ENCODE assay signal across 18 cellular contexts in the genomic region with DNA sequence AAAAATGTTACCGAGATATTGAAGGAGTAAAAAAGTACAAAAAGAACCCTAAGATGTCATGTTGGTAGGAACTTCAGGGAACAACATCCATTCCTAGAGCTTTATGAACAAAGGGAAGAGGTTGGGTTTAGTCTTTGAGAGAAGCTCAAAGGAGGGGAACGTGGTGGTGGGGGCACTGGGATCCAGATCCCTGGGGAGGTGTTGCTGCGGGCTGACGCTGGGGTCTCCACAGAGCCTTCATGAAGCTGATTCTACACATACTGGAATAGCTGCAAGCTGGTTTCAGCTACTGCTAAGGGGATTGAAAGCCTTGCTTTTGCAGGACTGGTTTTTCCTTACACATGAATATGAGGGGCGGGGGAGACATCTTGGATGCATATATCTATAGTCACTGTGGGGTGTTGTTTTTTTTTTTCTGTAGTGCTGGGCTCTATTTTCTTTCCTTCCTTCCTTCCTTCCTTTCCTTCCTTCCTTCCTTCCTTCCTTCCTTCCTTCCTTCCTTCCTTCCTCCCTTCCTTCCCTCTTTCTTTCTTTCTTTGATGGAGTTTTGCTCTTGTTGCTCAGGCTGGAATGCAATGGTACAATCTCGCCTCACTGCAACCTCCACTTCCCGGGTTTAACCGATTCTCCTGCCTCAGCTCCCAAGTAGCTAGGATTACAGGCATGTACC. TPM values are rescaled to one million over a fixed set of nuclear protein-coding genes. Genes with fewer than 3 reads are reported as not detected.
DNase-seq lines count a peak whose midpoint lies in the region; ATAC-seq and TF ChIP-seq lines count a peak whose summit lies in the region.
"Had no signal": no experiment of that assay in that cellular context is flagged by ENCODE, and none has a peak within 500 bp of the region (broad histone marks: within the 10 kb centered on the region; RNA-seq: fewer than 3 reads in every experiment).

No MANE protein-coding gene starts in this region.

- H3K9me3 ChIP-seq in ovary: no peaks in the 10 kb centered on the region
- no peaks in the 10 kb centered on the region for H3K9me3 ChIP-seq in lower lobe of right lung
- H3K9me3 ChIP-seq: Peyer's patch had no signal

- no peak overlapping the region for H3K4me3 Mint-ChIP-seq in activated CD8-positive, alpha-beta memory T cell treated with anti-CD3 and anti-CD28 coated beads, Interleukin-2, amount 10 ng/mL, durations not matched to agents 7 days and 5 days
- H3K4me3 Mint-ChIP-seq in activated naive CD8-positive, alpha-beta T cell treated with anti-CD3 and anti-CD28 coated beads, Interleukin-2, amount 10 ng/mL, durations not matched to agents 7 days and 5 days: no peak overlapping the region
- H3K4me3 Mint-ChIP-seq: stimulated activated naive B cell treated with anti-CD40 and anti-IgM and Interleukin-4, amounts not matched to agents 10 μg/mL and 1 μg/mL and 100 μg/mL, for 72 hours had no signal

- H3K9me3 Mint-ChIP-seq in activated CD8-positive, alpha-beta memory T cell treated with anti-CD3 and anti-CD28 coated beads, Interleukin-2, amount 10 ng/mL, durations not matched to agents 7 days and 5 days (ENCODE audit: low read depth): no peaks in the 10 kb centered on the region
- H3K9me3 Mint-ChIP-seq in activated naive CD8-positive, alpha-beta T cell treated with anti-CD3 and anti-CD28 coated beads, Interleukin-2, amount 10 ng/mL, durations not matched to agents 7 days and 5 days: no peaks in the 10 kb centered on the region

- no peak for TF ChIP-seq EP300 in ovary (IDR thresholded peaks at IDR 0.05)

- H3K27me3 ChIP-seq in ovary (no peaks in the 10 kb centered on the region), lower lobe of right lung (ENCODE audit: low read depth) (no peaks in the 10 kb centered on the region)
- H3K27me3 ChIP-seq: dorsolateral prefrontal cortex, Peyer's patch had no signal

- peaks cover 22% of the 10 kb centered on the region for H3K4me1 Mint-ChIP-seq in activated CD8-positive, alpha-beta memory T cell treated with anti-CD3 and anti-CD28 coated beads, Interleukin-2, amount 10 ng/mL, durations not matched to agents 7 days and 5 days
- H3K4me1 Mint-ChIP-seq in activated naive CD8-positive, alpha-beta T cell treated with anti-CD3 and anti-CD28 coated beads, Interleukin-2, amount 10 ng/mL, durations not matched to agents 7 days and 5 days: peaks cover 24% of the 10 kb centered on the region

- POLR2A ChIA-PET in activated naive CD8-positive, alpha-beta T cell treated with anti-CD3 and anti-CD28 coated beads, Interleukin-2, amount 10 ng/mL, durations not matched to agents 7 days and 5 days (lab: Charles Lee): interaction anchor here (0.7 to 4.1 kb wide), 2 partner anchors 60 to 80 kb away, joined by 3 to 37 read pairs; partner anchors contain the start of gene ZBTB45

- DNase-seq in activated CD8-positive, alpha-beta memory T cell treated with anti-CD3 and anti-CD28 coated beads, Interleukin-2, amount 50 U/mL, for 48 hours: peak; percentile 32
- no peak for DNase-seq in activated CD8-positive, alpha-beta memory T cell treated with anti-CD3 and anti-CD28 coated beads, Interleukin-2, amount 10 ng/mL, durations not matched to agents 7 days and 5 days
- no peak for DNase-seq in activated naive CD8-positive, alpha-beta T cell treated with anti-CD3 and anti-CD28 coated beads, Interleukin-2, amount 10 ng/mL, durations not matched to agents 7 days and 5 days
- DNase-seq in ovary (peak in 3 of 5 donors; percentile 5 to 28 (median 7)), lower lobe of right lung (no peak)
- DNase-seq: activated naive CD4-positive, alpha-beta T cell; KG1; kidney glomerular epithelial cell; NCI-H1105; NCI-H2171; NCI-H82; Peyer's patch; stimulated activated naive B cell treated with anti-CD40 and anti-IgM and Interleukin-4, amounts not matched to agents 10 μg/mL and 1 μg/mL and 100 μg/mL, for 72 hours had no signal

- CTCF ChIA-PET in activated CD8-positive, alpha-beta memory T cell treated with anti-CD3 and anti-CD28 coated beads, Interleukin-2, amount 10 ng/mL, durations not matched to agents 7 days and 5 days (lab: Charles Lee): interaction anchor here (0.7 to 8.3 kb wide), 6 partner anchors 24 to 328 kb away, joined by 3 to 153 read pairs (median 4); partner anchors contain the start of genes CHMP2A, SLC27A5, TRIM28 and ZBTB45

- H3K36me3 ChIP-seq in ovary: no peaks in the 10 kb centered on the region
- H3K36me3 ChIP-seq in lower lobe of right lung: peaks cover 33% of the 10 kb centered on the region

- H3K4me1 ChIP-seq in ovary (ENCODE audit: insufficient read depth): peaks cover 4% of the 10 kb centered on the region
- peaks cover 15% of the 10 kb centered on the region for H3K4me1 ChIP-seq in lower lobe of right lung

- intact Hi-C loops in ovary (cut with DNase I): no loop called here
- intact Hi-C loops in lower lobe of right lung (cut with DNase I): no loop called here

- no peaks in the 10 kb centered on the region for H3K27me3 Mint-ChIP-seq in activated CD8-positive, alpha-beta memory T cell treated with anti-CD3 and anti-CD28 coated beads, Interleukin-2, amount 10 ng/mL, durations not matched to agents 7 days and 5 days
- no peaks in the 10 kb centered on the region for H3K27me3 Mint-ChIP-seq in activated naive CD8-positive, alpha-beta T cell treated with anti-CD3 and anti-CD28 coated beads, Interleukin-2, amount 10 ng/mL, durations not matched to agents 7 days and 5 days
- H3K27me3 Mint-ChIP-seq: stimulated activated naive B cell treated with anti-CD40 and anti-IgM and Interleukin-4, amounts not matched to agents 10 μg/mL and 1 μg/mL and 100 μg/mL, for 72 hours had no signal

- H3K4me3 ChIP-seq in ovary: no peak overlapping the region
- H3K4me3 ChIP-seq in lower lobe of right lung: no peak overlapping the region
- H3K4me3 ChIP-seq: dorsolateral prefrontal cortex, Peyer's patch, smooth muscle cell had no signal

- peaks cover 11% of the 10 kb centered on the region for H3K36me3 Mint-ChIP-seq in activated CD8-positive, alpha-beta memory T cell treated with anti-CD3 and anti-CD28 coated beads, Interleukin-2, amount 10 ng/mL, durations not matched to agents 7 days and 5 days
- peaks cover 10% of the 10 kb centered on the region for H3K36me3 Mint-ChIP-seq in activated naive CD8-positive, alpha-beta T cell treated with anti-CD3 and anti-CD28 coated beads, Interleukin-2, amount 10 ng/mL, durations not matched to agents 7 days and 5 days

- no peak for TF ChIP-seq POLR2A in ovary (IDR thresholded peaks at IDR 0.05)

- no peak overlapping the region for H3K27ac Mint-ChIP-seq in activated CD8-positive, alpha-beta memory T cell treated with anti-CD3 and anti-CD28 coated beads, Interleukin-2, amount 10 ng/mL, durations not matched to agents 7 days and 5 days
- H3K27ac Mint-ChIP-seq in activated naive CD8-positive, alpha-beta T cell treated with anti-CD3 and anti-CD28 coated beads, Interleukin-2, amount 10 ng/mL, durations not matched to agents 7 days and 5 days: peak overlapping the region; percentile 44
- H3K27ac Mint-ChIP-seq: stimulated activated naive B cell treated with anti-CD40 and anti-IgM and Interleukin-4, amounts not matched to agents 10 μg/mL and 1 μg/mL and 100 μg/mL, for 72 hours had no signal

- 82 to 88% (median 86%) methylated on average over 8 of the region's 8 CpGs for WGBS in ovary, 3 donors

- no peak for ATAC-seq in activated CD8-positive, alpha-beta memory T cell treated with anti-CD3 and anti-CD28 coated beads, Interleukin-2, amount 10 ng/mL, durations not matched to agents 7 days and 5 days
- ATAC-seq in activated naive CD8-positive, alpha-beta T cell treated with anti-CD3 and anti-CD28 coated beads, Interleukin-2, amount 10 ng/mL, durations not matched to agents 7 days and 5 days (ENCODE audit: low read depth): no peak
- ATAC-seq in HG03196 (IDR thresholded peaks at IDR 0.05; ENCODE audit: unreplicated experiment): no peak
- no peak for ATAC-seq in lower lobe of right lung
- ATAC-seq: stimulated activated naive B cell treated with anti-CD40 and anti-IgM and Interleukin-4, amounts not matched to agents 10 μg/mL and 1 μg/mL and 100 μg/mL, for 72 hours had no signal

- TF ChIP-seq CTCF in ovary (IDR thresholded peaks at IDR 0.05): no peak
- TF ChIP-seq CTCF in lower lobe of right lung (IDR thresholded peaks at IDR 0.05): no peak

- no peak overlapping the region for H3K27ac ChIP-seq in ovary
- H3K27ac ChIP-seq in lower lobe of right lung: no peak overlapping the region
- H3K27ac ChIP-seq: dorsolateral prefrontal cortex, HL-60, parathyroid adenoma, Peyer's patch had no signal

RNA-seq across cellular contexts. Expression of gene MZF1, which starts 6.5 kb away (rescaled TPM):
- total RNA-seq in activated CD8-positive, alpha-beta memory T cell treated with anti-CD3 and anti-CD28 coated beads, Interleukin-2, amount 10 ng/mL, durations not matched to agents 7 days and 5 days: 10 to 100 TPM; 18.1 to 19.5 TPM
- 10 to 100 TPM; 31.3 to 31.7 TPM for total RNA-seq in activated naive CD8-positive, alpha-beta T cell treated with anti-CD3 and anti-CD28 coated beads, Interleukin-2, amount 10 ng/mL, durations not matched to agents 7 days and 5 days
- total RNA-seq in ovary: 10 to 100 TPM; 26.2 to 48.0 (median 30.6) TPM
- 10 to 100 TPM; 10.8 to 32.5 TPM for polyA plus RNA-seq in ovary
- total RNA-seq in lower lobe of right lung: 50.7 TPM

RNA-seq across cellular contexts. Expression of gene UBE2M, which starts 21.2 kb away (rescaled TPM):
- 100 to 1,000 TPM in 1 of 2 experiments, 10 to 100 TPM in 1; 87.6 to 109 TPM for total RNA-seq in activated CD8-positive, alpha-beta memory T cell treated with anti-CD3 and anti-CD28 coated beads, Interleukin-2, amount 10 ng/mL, durations not matched to agents 7 days and 5 days
- total RNA-seq in activated naive CD8-positive, alpha-beta T cell treated with anti-CD3 and anti-CD28 coated beads, Interleukin-2, amount 10 ng/mL, durations not matched to agents 7 days and 5 days: 10 to 100 TPM; 79.5 to 81.2 TPM
- total RNA-seq in ovary (10 to 100 TPM; 13.8 to 75.0 (median 62.6) TPM), lower lobe of right lung (50.4 TPM)
- polyA plus RNA-seq in ovary: 100 to 1,000 TPM in 1 of 2 donors, 10 to 100 TPM in 1; 43.8 to 110 TPM

RNA-seq across cellular contexts. Expression of gene CHMP2A, which starts 24.7 kb away (rescaled TPM):
- total RNA-seq in activated CD8-positive, alpha-beta memory T cell treated with anti-CD3 and anti-CD28 coated beads, Interleukin-2, amount 10 ng/mL, durations not matched to agents 7 days and 5 days: 100 to 1,000 TPM in 1 of 2 experiments, 10 to 100 TPM in 1; 96.4 to 108 TPM
- total RNA-seq in activated naive CD8-positive, alpha-beta T cell treated with anti-CD3 and anti-CD28 coated beads, Interleukin-2, amount 10 ng/mL, durations not matched to agents 7 days and 5 days: 100 to 1,000 TPM in 1 of 2 experiments, 10 to 100 TPM in 1; 99.0 to 111 TPM
- total RNA-seq in ovary: 100 to 1,000 TPM in 2 of 7 donors, 10 to 100 TPM in 5; 54.2 to 105 (median 96.1) TPM
- 100 to 1,000 TPM; 137 to 143 TPM for polyA plus RNA-seq in ovary
- total RNA-seq in lower lobe of right lung: 104 TPM

RNA-seq across cellular contexts. Expression of gene TRIM28, which starts 35.7 kb away (rescaled TPM):
- total RNA-seq in activated CD8-positive, alpha-beta memory T cell treated with anti-CD3 and anti-CD28 coated beads, Interleukin-2, amount 10 ng/mL, durations not matched to agents 7 days and 5 days: 100 to 1,000 TPM; 488 to 571 TPM
- total RNA-seq in activated naive CD8-positive, alpha-beta T cell treated with anti-CD3 and anti-CD28 coated beads, Interleukin-2, amount 10 ng/mL, durations not matched to agents 7 days and 5 days: 100 to 1,000 TPM; 409 to 412 TPM
- total RNA-seq in ovary: 100 to 1,000 TPM; 193 to 505 (median 348) TPM
- 100 to 1,000 TPM; 270 to 294 TPM for polyA plus RNA-seq in ovary
- total RNA-seq in lower lobe of right lung: 233 TPM

RNA-seq across cellular contexts. Expression of gene ZBTB45, which starts 60.0 kb away (rescaled TPM):
- 10 to 100 TPM; 15.1 to 16.9 TPM for total RNA-seq in activated CD8-positive, alpha-beta memory T cell treated with anti-CD3 and anti-CD28 coated beads, Interleukin-2, amount 10 ng/mL, durations not matched to agents 7 days and 5 days
- 10 to 100 TPM; 18.9 to 19.5 TPM for total RNA-seq in activated naive CD8-positive, alpha-beta T cell treated with anti-CD3 and anti-CD28 coated beads, Interleukin-2, amount 10 ng/mL, durations not matched to agents 7 days and 5 days
- 10 to 100 TPM in 5 of 7 donors, 1 to 10 TPM in 2; 8.1 to 23.3 (median 17.3) TPM for total RNA-seq in ovary
- 10 to 100 TPM in 1 of 2 donors, 1 to 10 TPM in 1; 1.1 to 11.6 TPM for polyA plus RNA-seq in ovary
- total RNA-seq in lower lobe of right lung: 14.1 TPM

Comparison
In these comparisons a context has a peak if more than half of its experiments do, and no peak if none do; other contexts are left out.
1. DNase-seq: peak in activated CD8-positive, alpha-beta memory T cell treated with anti-CD3 and anti-CD28 coated beads, Interleukin-2, amount 50 U/mL, for 48 hours (single experiment) and ovary (3 of 5); none in activated CD8-positive, alpha-beta memory T cell treated with anti-CD3 and anti-CD28 coated beads, Interleukin-2, amount 10 ng/mL, durations not matched to agents 7 days and 5 days (single experiment), activated naive CD8-positive, alpha-beta T cell treated with anti-CD3 and anti-CD28 coated beads, Interleukin-2, amount 10 ng/mL, durations not matched to agents 7 days and 5 days (single experiment) and lower lobe of right lung (single experiment).